9 cellular contexts compared by ENCODE assay signal in the genomic region with DNA sequence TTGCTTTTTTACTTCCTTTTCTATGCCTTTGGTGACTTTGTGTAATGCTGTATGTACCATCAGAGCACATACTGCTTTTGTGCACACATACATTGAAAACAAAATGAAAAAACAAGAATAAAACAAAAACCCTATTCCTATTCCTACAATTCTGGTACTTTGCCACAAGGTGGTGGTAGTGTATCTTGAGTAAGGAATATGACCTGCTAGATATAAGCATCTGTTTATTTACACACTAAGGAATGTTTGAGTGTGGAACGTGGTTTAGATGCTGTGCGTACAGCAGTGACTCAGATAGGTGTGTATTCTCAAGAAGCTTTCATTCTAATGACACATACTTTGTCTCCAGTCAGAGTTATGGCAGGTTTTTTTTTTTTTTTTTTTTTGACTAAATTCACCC.
DNase-seq lines count a peak whose midpoint lies in the region; ATAC-seq and TF ChIP-seq lines count a peak whose summit lies in the region.
"Had no signal": no experiment of that assay in that cellular context is flagged by ENCODE, and none has a peak within 500 bp of the region (broad histone marks: within the 10 kb centered on the region; RNA-seq: fewer than 3 reads in every experiment).

No MANE protein-coding gene starts in this region.

- H4K20me1 ChIP-seq in neural cell (ENCODE audit: insufficient read depth) = no peaks in the 10 kb centered on the region

- TF ChIP-seq EP300 in neural cell (conservative IDR thresholded peaks at IDR 0.05; ENCODE audit: poor library complexity, severe bottlenecking) (no peak), sigmoid colon (IDR thresholded peaks at IDR 0.05) (no peak)

- no peak overlapping the region for H3K27ac Mint-ChIP-seq in brain
- H3K27ac Mint-ChIP-seq: dendritic cell treated with granulocyte-macrophage colony-stimulating factor and Interleukin-4, amounts not matched to agents 40 ng/mL and 50 ng/mL, for 4 days had no signal

- peak; percentile 58 for TF ChIP-seq RAD21 in neural cell (conservative IDR thresholded peaks at IDR 0.05)

- H3K4me2 ChIP-seq in neural cell (ENCODE audit: low read length) = no peak overlapping the region

- H3K36me3 ChIP-seq in neural cell (ENCODE audit: insufficient read depth, low read length) (no peaks in the 10 kb centered on the region), sigmoid colon (no peaks in the 10 kb centered on the region)

- no peaks in the 10 kb centered on the region for H3F3A ChIP-seq in neural cell (ENCODE audit: insufficient read depth, low read length, poor library complexity, severe bottlenecking)

- H3K27ac ChIP-seq in neural cell (ENCODE audit: low read length) (peak overlapping the region; percentile 61), sigmoid colon (no peak overlapping the region)

- H3K36me3 Mint-ChIP-seq in brain = no peaks in the 10 kb centered on the region

- H3K9me3 ChIP-seq in neural cell (ENCODE audit: low read length) (no peaks in the 10 kb centered on the region), sigmoid colon (no peaks in the 10 kb centered on the region)

- no peaks in the 10 kb centered on the region for H3K79me2 ChIP-seq in neural cell (replicated peaks; ENCODE audit: insufficient read depth, low read length)

- no peak for TF ChIP-seq POLR2A in sigmoid colon (IDR thresholded peaks at IDR 0.05)

- no peaks in the 10 kb centered on the region for H3K9me2 ChIP-seq in neural cell (ENCODE audit: insufficient read depth, low read length)

- no peaks in the 10 kb centered on the region for H3K27me3 ChIP-seq in neural cell (ENCODE audit: insufficient read depth, low read depth, low read length)
- H3K27me3 ChIP-seq in sigmoid colon = no peaks in the 10 kb centered on the region

- DNase-seq in NCI-H2171 treated with DMSO at 0.1 percent for 48 hours (lab: John Stamatoyannopoulos, UW) (peak; percentile 34), NCI-H2171 (lab: John Stamatoyannopoulos, UW) (no peak), LNCaP clone FGC (ENCODE audit: low read depth) (peak; percentile 22), sigmoid colon (no peak), NCI-H2227 (lab: John Stamatoyannopoulos, UW; ENCODE audit: unreplicated experiment) (no peak)

- peaks cover 0 to 9% (median 8%) of the 10 kb centered on the region in 5 experiments for H3K9me3 Mint-ChIP-seq in brain
- H3K9me3 Mint-ChIP-seq: dendritic cell treated with granulocyte-macrophage colony-stimulating factor and Interleukin-4, amounts not matched to agents 40 ng/mL and 50 ng/mL, for 4 days had no signal

- H3K4me3 ChIP-seq in LNCaP clone FGC (ENCODE audit: low read depth, low read length) = no peak overlapping the region
- H3K4me3 ChIP-seq in neural cell (ENCODE audit: low read length) = peak overlapping the region; percentile 5
- H3K4me3 ChIP-seq in sigmoid colon = no peak overlapping the region

- H3K27me3 Mint-ChIP-seq in brain = peaks cover 7% of the 10 kb centered on the region
- H3K27me3 Mint-ChIP-seq: dendritic cell treated with granulocyte-macrophage colony-stimulating factor and Interleukin-4, amounts not matched to agents 40 ng/mL and 50 ng/mL, for 4 days had no signal

- H3K4me1 Mint-ChIP-seq in brain = peaks cover 47% of the 10 kb centered on the region

- intact Hi-C loops in sigmoid colon (cut with DNase I) = no loop called here

- ATAC-seq in HG03159 (IDR thresholded peaks at IDR 0.05; ENCODE audit: unreplicated experiment) = no peak

- peak overlapping the region in 1 of 5 experiments; percentile 1 for H3K4me3 Mint-ChIP-seq in brain
- H3K4me3 Mint-ChIP-seq: dendritic cell treated with granulocyte-macrophage colony-stimulating factor and Interleukin-4, amounts not matched to agents 40 ng/mL and 50 ng/mL, for 4 days had no signal

- H3K9ac ChIP-seq in neural cell (ENCODE audit: low read length) = no peak overlapping the region

- H2AFZ ChIP-seq in neural cell (ENCODE audit: low read depth, low read length) = no peak overlapping the region

- WGBS in sigmoid colon, 2 donors = 26 to 57% methylated on average over 2 of the region's 2 CpGs

- H3K4me1 ChIP-seq in sigmoid colon = no peaks in the 10 kb centered on the region

- TF ChIP-seq CTCF in LNCaP clone FGC (IDR thresholded peaks at IDR 0.05; ENCODE audit: control insufficient read depth, extremely low read depth, insufficient read depth) (peak; percentile 55), brain (conservative IDR thresholded peaks at IDR 0.05) (peak; percentile 32 to 64), neural cell (IDR thresholded peaks at IDR 0.05; ENCODE audit: poor library complexity, severe bottlenecking) (peak; percentile 60), sigmoid colon (IDR thresholded peaks at IDR 0.05) (no peak)

TF ChIP-seq in neural cell, 6 proteins besides CTCF, POLR2A, EP300 and RAD21:
- no peak for TF ChIP-seq POLR2AphosphoS5 (IDR thresholded peaks at IDR 0.05)
- TF ChIP-seq, protein P1, sequence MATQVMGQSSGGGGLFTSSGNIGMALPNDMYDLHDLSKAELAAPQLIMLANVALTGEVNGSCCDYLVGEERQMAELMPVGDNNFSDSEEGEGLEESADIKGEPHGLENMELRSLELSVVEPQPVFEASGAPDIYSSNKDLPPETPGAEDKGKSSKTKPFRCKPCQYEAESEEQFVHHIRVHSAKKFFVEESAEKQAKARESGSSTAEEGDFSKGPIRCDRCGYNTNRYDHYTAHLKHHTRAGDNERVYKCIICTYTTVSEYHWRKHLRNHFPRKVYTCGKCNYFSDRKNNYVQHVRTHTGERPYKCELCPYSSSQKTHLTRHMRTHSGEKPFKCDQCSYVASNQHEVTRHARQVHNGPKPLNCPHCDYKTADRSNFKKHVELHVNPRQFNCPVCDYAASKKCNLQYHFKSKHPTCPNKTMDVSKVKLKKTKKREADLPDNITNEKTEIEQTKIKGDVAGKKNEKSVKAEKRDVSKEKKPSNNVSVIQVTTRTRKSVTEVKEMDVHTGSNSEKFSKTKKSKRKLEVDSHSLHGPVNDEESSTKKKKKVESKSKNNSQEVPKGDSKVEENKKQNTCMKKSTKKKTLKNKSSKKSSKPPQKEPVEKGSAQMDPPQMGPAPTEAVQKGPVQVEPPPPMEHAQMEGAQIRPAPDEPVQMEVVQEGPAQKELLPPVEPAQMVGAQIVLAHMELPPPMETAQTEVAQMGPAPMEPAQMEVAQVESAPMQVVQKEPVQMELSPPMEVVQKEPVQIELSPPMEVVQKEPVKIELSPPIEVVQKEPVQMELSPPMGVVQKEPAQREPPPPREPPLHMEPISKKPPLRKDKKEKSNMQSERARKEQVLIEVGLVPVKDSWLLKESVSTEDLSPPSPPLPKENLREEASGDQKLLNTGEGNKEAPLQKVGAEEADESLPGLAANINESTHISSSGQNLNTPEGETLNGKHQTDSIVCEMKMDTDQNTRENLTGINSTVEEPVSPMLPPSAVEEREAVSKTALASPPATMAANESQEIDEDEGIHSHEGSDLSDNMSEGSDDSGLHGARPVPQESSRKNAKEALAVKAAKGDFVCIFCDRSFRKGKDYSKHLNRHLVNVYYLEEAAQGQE (IDR thresholded peaks at IDR 0.05; ENCODE audit: borderline replicate concordance) = no peak
- TF ChIP-seq EZH2 (IDR thresholded peaks at IDR 0.05; ENCODE audit: borderline replicate concordance, insufficient read depth, low read length, poor library complexity, severe bottlenecking) = no peak
- peak; percentile 54 for TF ChIP-seq SMC3 (conservative IDR thresholded peaks at IDR 0.05; ENCODE audit: poor library complexity)
- TF ChIP-seq TAF1 (IDR thresholded peaks at IDR 0.05; ENCODE audit: low read depth) = no peak
- no peak for TF ChIP-seq MXI1 (conservative IDR thresholded peaks at IDR 0.05; ENCODE audit: poor library complexity, severe bottlenecking)

Comparison
In these comparisons a context has a peak if more than half of its experiments do, and no peak if none do; other contexts are left out.
1. DNase-seq: peak in NCI-H2171 treated with DMSO at 0.1 percent for 48 hours (single experiment) and LNCaP clone FGC (single experiment); none in NCI-H2171 (single experiment), sigmoid colon (single experiment) and NCI-H2227 (single experiment).
2. CTCF ChIP-seq: peak in LNCaP clone FGC (single experiment), brain (2 of 2) and neural cell (single experiment); none in sigmoid colon (0 of 4).